21 cellular contexts compared by ENCODE assay signal in the genomic region with DNA sequence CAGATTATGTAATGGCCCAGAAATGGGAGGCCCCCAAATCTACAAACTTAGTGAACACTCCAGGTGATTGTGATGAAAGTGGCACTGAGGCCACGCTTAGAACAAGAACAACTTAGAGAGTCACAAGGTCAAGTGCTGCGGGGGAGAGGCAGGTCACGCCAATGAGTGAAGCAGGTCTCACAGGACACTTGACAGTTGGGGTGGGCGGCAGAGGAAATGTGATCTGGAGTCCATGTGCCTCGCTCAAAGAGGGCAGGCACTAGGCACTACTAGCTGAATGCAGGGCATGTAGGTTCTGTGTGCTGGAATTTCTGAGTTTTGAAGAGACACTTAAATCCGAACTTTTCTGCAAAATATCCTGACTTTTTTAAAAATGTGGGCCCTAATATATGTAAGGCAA.
"Had no signal": no experiment of that assay in that cellular context is flagged by ENCODE, and none has a peak within 500 bp of the region (broad histone marks: within the 10 kb centered on the region; RNA-seq: fewer than 3 reads in every experiment).

No MANE protein-coding gene starts in this region.

- H3K4me1 ChIP-seq: esophagus squamous epithelium, gastroesophageal sphincter, transverse colon had no signal

- H3K9me3 ChIP-seq: esophagus squamous epithelium, gastroesophageal sphincter, thoracic aorta, transverse colon had no signal

- DNase-seq: effector memory CD8-positive, alpha-beta T cell; esophagus squamous epithelium; foreskin fibroblast; glutamatergic neuron; kidney; left cardiac atrium; left ventricle myocardium superior; mesenchymal stem cell; naive B cell; stimulated activated CD4-positive, alpha-beta T cell treated with anti-CD3 and anti-CD28 coated beads, Interleukin-2, amount 100 ng/mL, for 24 hours; stimulated activated CD4-positive, alpha-beta T cell treated with anti-CD3 and anti-CD28 coated beads, Interleukin-4, amount 100 ng/mL, for 4 hours; stimulated activated naive B cell treated with anti-CD40 and anti-IgM and Interleukin-4, amounts not matched to agents 10 μg/mL and 1 μg/mL and 100 μg/mL, for 72 hours; stimulated activated naive CD8-positive, alpha-beta T cell treated with anti-CD3 and anti-CD28 coated beads, Interleukin-15, amount 100 ng/mL, for 72 hours; transverse colon had no signal

- H3K4me3 Mint-ChIP-seq: dendritic cell treated with granulocyte-macrophage colony-stimulating factor and Interleukin-4, amounts not matched to agents 40 ng/mL and 50 ng/mL, for 4 days; effector memory CD8-positive, alpha-beta T cell; naive B cell; nephron; stimulated activated naive B cell treated with anti-CD40 and anti-IgM and Interleukin-4, amounts not matched to agents 10 μg/mL and 1 μg/mL and 100 μg/mL, for 72 hours; stimulated activated naive CD8-positive, alpha-beta T cell treated with anti-CD3 and anti-CD28 coated beads, Interleukin-15, amount 100 ng/mL, for 72 hours had no signal

- H3K36me3 Mint-ChIP-seq: naive B cell; stimulated activated naive B cell treated with anti-CD40 and anti-IgM and Interleukin-4, amounts not matched to agents 10 μg/mL and 1 μg/mL and 100 μg/mL, for 72 hours had no signal

- H3K27ac ChIP-seq: epithelial cell of prostate, esophagus squamous epithelium, gastroesophageal sphincter, skin epidermis, thoracic aorta, transverse colon had no signal

- H3K4me3 ChIP-seq: esophagus squamous epithelium, gastroesophageal sphincter, lung, skin epidermis, thoracic aorta, transverse colon had no signal

- H3K27me3 ChIP-seq: esophagus squamous epithelium, gastroesophageal sphincter, transverse colon had no signal

- H3K36me3 ChIP-seq: esophagus squamous epithelium, gastroesophageal sphincter, thoracic aorta, transverse colon had no signal

- H3K27me3 Mint-ChIP-seq: dendritic cell treated with granulocyte-macrophage colony-stimulating factor and Interleukin-4, amounts not matched to agents 40 ng/mL and 50 ng/mL, for 4 days; effector memory CD8-positive, alpha-beta T cell; naive B cell; stimulated activated naive B cell treated with anti-CD40 and anti-IgM and Interleukin-4, amounts not matched to agents 10 μg/mL and 1 μg/mL and 100 μg/mL, for 72 hours; stimulated activated naive CD8-positive, alpha-beta T cell treated with anti-CD3 and anti-CD28 coated beads, Interleukin-15, amount 100 ng/mL, for 72 hours had no signal

- H3K9me3 Mint-ChIP-seq: dendritic cell treated with granulocyte-macrophage colony-stimulating factor and Interleukin-4, amounts not matched to agents 40 ng/mL and 50 ng/mL, for 4 days; naive B cell; nephron; stimulated activated naive CD8-positive, alpha-beta T cell treated with anti-CD3 and anti-CD28 coated beads, Interleukin-15, amount 100 ng/mL, for 72 hours had no signal

- H3K4me1 Mint-ChIP-seq: naive B cell; nephron; stimulated activated naive B cell treated with anti-CD40 and anti-IgM and Interleukin-4, amounts not matched to agents 10 μg/mL and 1 μg/mL and 100 μg/mL, for 72 hours; stimulated activated naive CD8-positive, alpha-beta T cell treated with anti-CD3 and anti-CD28 coated beads, Interleukin-15, amount 100 ng/mL, for 72 hours had no signal

- H3K27ac Mint-ChIP-seq: dendritic cell treated with granulocyte-macrophage colony-stimulating factor and Interleukin-4, amounts not matched to agents 40 ng/mL and 50 ng/mL, for 4 days; effector memory CD8-positive, alpha-beta T cell; naive B cell; nephron; stimulated activated naive B cell treated with anti-CD40 and anti-IgM and Interleukin-4, amounts not matched to agents 10 μg/mL and 1 μg/mL and 100 μg/mL, for 72 hours; stimulated activated naive CD8-positive, alpha-beta T cell treated with anti-CD3 and anti-CD28 coated beads, Interleukin-15, amount 100 ng/mL, for 72 hours had no signal
